ENCODE assay signal across 11 cellular contexts in the genomic region with DNA sequence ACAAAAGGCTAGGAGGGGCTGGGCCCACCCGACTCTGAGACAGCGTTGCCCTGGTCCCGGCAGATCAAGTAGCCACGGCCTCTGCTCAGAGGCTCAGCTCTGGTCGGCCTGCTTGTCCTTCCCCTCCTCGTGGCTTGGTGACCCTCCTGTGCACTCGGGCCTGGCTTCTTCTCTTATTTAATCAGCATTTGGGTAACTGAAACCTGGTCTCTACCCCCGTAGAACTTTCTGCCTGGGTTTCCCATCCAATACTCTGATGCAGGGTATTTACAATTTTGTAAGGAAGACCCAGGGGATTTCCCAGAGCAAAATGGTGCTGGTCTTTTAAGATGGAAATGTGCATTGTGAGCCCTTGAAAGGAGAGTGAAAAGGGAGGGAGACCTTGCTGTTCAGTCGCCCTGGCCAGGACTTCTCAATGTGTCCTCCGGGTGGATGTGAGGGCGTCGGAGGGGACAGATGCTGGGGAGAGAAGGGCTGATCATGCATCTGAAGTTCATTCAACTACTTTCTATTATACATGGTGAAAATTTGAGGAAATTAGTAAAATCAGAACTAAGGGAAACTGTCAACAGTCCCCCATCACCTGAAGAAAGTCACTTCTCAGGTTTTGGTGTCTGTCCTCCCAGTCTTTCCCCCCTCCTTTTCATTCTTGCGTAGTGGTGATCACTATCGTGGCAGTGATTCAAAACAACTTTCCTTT. TPM values are rescaled to one million over a fixed set of nuclear protein-coding genes. Genes with fewer than 3 reads are reported as not detected.
DNase-seq lines count a peak whose midpoint lies in the region; ATAC-seq lines count a peak whose summit lies in the region.
"Had no signal": no experiment of that assay in that cellular context is flagged by ENCODE, and none has a peak within 500 bp of the region (broad histone marks: within the 10 kb centered on the region; RNA-seq: fewer than 3 reads in every experiment).

No MANE protein-coding gene starts in this region.

- no peak overlapping the region for H3K4me3 Mint-ChIP-seq in activated naive CD4-positive, alpha-beta T cell treated with anti-CD3 and anti-CD28 coated beads, Interleukin-2, amount 10 ng/mL, durations not matched to agents 7 days and 5 days
- peak overlapping the region; percentile 65 to 66 for H3K4me3 Mint-ChIP-seq in effector memory CD8-positive, alpha-beta T cell
- peak overlapping the region; percentile 57 to 75 for H3K4me3 Mint-ChIP-seq in stimulated activated naive CD8-positive, alpha-beta T cell treated with anti-CD3 and anti-CD28 coated beads, Interleukin-15, amount 100 ng/mL, for 72 hours

- ATAC-seq in HG03432 (IDR thresholded peaks at IDR 0.05; ENCODE audit: unreplicated experiment): peak; percentile 44
- ATAC-seq in effector memory CD8-positive, alpha-beta T cell (replicated peaks): no peak
- ATAC-seq in stimulated activated naive CD8-positive, alpha-beta T cell treated with anti-CD3 and anti-CD28 coated beads, Interleukin-15, amount 100 ng/mL, for 72 hours: peak; percentile 78

- peaks cover 92% of the 10 kb centered on the region for H3K4me1 Mint-ChIP-seq in activated naive CD4-positive, alpha-beta T cell treated with anti-CD3 and anti-CD28 coated beads, Interleukin-2, amount 10 ng/mL, durations not matched to agents 7 days and 5 days
- peaks cover 67 to 82% of the 10 kb centered on the region in 2 donors for H3K4me1 Mint-ChIP-seq in effector memory CD8-positive, alpha-beta T cell (ENCODE audit: low read depth in 2 of 2)
- peaks cover 98% of the 10 kb centered on the region for H3K4me1 Mint-ChIP-seq in stimulated activated naive CD8-positive, alpha-beta T cell treated with anti-CD3 and anti-CD28 coated beads, Interleukin-15, amount 100 ng/mL, for 72 hours

- intact Hi-C loops in posterior vena cava (cut with DNase I): loop anchor here in 1 of 2 donors (5.0 kb wide), 1 partner anchor 45 kb away; a partner anchor contains a TSS

- peaks cover 38% of the 10 kb centered on the region for H3K9me3 Mint-ChIP-seq in activated naive CD4-positive, alpha-beta T cell treated with anti-CD3 and anti-CD28 coated beads, Interleukin-2, amount 10 ng/mL, durations not matched to agents 7 days and 5 days
- H3K9me3 Mint-ChIP-seq in effector memory CD8-positive, alpha-beta T cell: peaks cover 0 to 2% of the 10 kb centered on the region in 2 donors
- H3K9me3 Mint-ChIP-seq in stimulated activated naive CD8-positive, alpha-beta T cell treated with anti-CD3 and anti-CD28 coated beads, Interleukin-15, amount 100 ng/mL, for 72 hours: peaks cover 20 to 22% of the 10 kb centered on the region in 2 donors

- CTCF ChIA-PET in activated naive CD4-positive, alpha-beta T cell treated with anti-CD3 and anti-CD28 coated beads, Interleukin-2, amount 10 ng/mL, durations not matched to agents 7 days and 5 days (lab: Charles Lee): no interaction called here

- peak overlapping the region; percentile 59 for H3K27ac Mint-ChIP-seq in activated naive CD4-positive, alpha-beta T cell treated with anti-CD3 and anti-CD28 coated beads, Interleukin-2, amount 10 ng/mL, durations not matched to agents 7 days and 5 days
- H3K27ac Mint-ChIP-seq in effector memory CD8-positive, alpha-beta T cell: peak overlapping the region; percentile 81 to 94
- peak overlapping the region; percentile 18 to 44 for H3K27ac Mint-ChIP-seq in stimulated activated naive CD8-positive, alpha-beta T cell treated with anti-CD3 and anti-CD28 coated beads, Interleukin-15, amount 100 ng/mL, for 72 hours

- DNase-seq in activated naive CD4-positive, alpha-beta T cell treated with anti-CD3 and anti-CD28 coated beads, Interleukin-2, amount 10 ng/mL, durations not matched to agents 7 days and 5 days: no peak
- DNase-seq in activated naive CD4-positive, alpha-beta T cell (lab: John Stamatoyannopoulos, UW): no peak
- DNase-seq in effector memory CD8-positive, alpha-beta T cell: no peak
- DNase-seq in stimulated activated naive CD8-positive, alpha-beta T cell treated with anti-CD3 and anti-CD28 coated beads, Interleukin-15, amount 100 ng/mL, for 72 hours: peak in 1 of 2 donors; percentile 44
- DNase-seq in posterior vena cava (ENCODE audit: low spot score) (no peak), DMS 273 (lab: John Stamatoyannopoulos, UW; ENCODE audit: unreplicated experiment) (no peak), NCI-H2196 (lab: John Stamatoyannopoulos, UW; ENCODE audit: unreplicated experiment) (no peak)
- DNase-seq: glutamatergic neuron, mammary epithelial cell, NCI-H748 treated with DMSO at 0.1 percent for 48 hours had no signal

- H3K36me3 Mint-ChIP-seq in activated naive CD4-positive, alpha-beta T cell treated with anti-CD3 and anti-CD28 coated beads, Interleukin-2, amount 10 ng/mL, durations not matched to agents 7 days and 5 days: peaks cover 81% of the 10 kb centered on the region
- H3K36me3 Mint-ChIP-seq in effector memory CD8-positive, alpha-beta T cell (ENCODE audit: insufficient read depth): peaks cover 11% of the 10 kb centered on the region

- no peaks in the 10 kb centered on the region for H3K27me3 Mint-ChIP-seq in activated naive CD4-positive, alpha-beta T cell treated with anti-CD3 and anti-CD28 coated beads, Interleukin-2, amount 10 ng/mL, durations not matched to agents 7 days and 5 days
- H3K27me3 Mint-ChIP-seq in effector memory CD8-positive, alpha-beta T cell: no peaks in the 10 kb centered on the region
- no peaks in the 10 kb centered on the region for H3K27me3 Mint-ChIP-seq in stimulated activated naive CD8-positive, alpha-beta T cell treated with anti-CD3 and anti-CD28 coated beads, Interleukin-15, amount 100 ng/mL, for 72 hours

RNA-seq across cellular contexts. Expression of a gene that starts 17.6 kb away (rescaled TPM):
- total RNA-seq in posterior vena cava: 100 to 1,000 TPM; 124 to 132 TPM

Comparison
In these comparisons a context has a peak if more than half of its experiments do, and no peak if none do; other contexts are left out.
1. H3K27ac Mint-ChIP-seq: peak in every context shown above with its lines; median percentile 88 in effector memory CD8-positive, alpha-beta T cell; 59 in activated naive CD4-positive, alpha-beta T cell treated with anti-CD3 and anti-CD28 coated beads, Interleukin-2, amount 10 ng/mL, durations not matched to agents 7 days and 5 days; 31 in stimulated activated naive CD8-positive, alpha-beta T cell treated with anti-CD3 and anti-CD28 coated beads, Interleukin-15, amount 100 ng/mL, for 72 hours.